16 cellular contexts compared by ENCODE assay signal in genomic region chr12:30837595-30837994, GRCh38.
DNase-seq lines count a peak whose midpoint lies in the region; ATAC-seq and TF ChIP-seq lines count a peak whose summit lies in the region.
"Had no signal": no experiment of that assay in that cellular context is flagged by ENCODE, and none has a peak within 500 bp of the region (broad histone marks: within the 10 kb centered on the region; RNA-seq: fewer than 3 reads in every experiment).

No MANE protein-coding gene starts in this region.

- no peak overlapping the region for H3K4me3 ChIP-seq in GM12875 (ENCODE audit: low read depth, low read length)
- H3K4me3 ChIP-seq in fibroblast of pulmonary artery (replicated peaks; ENCODE audit: low read depth, low read length), result no peak overlapping the region
- H3K4me3 ChIP-seq: SJSA1 had no signal

- POLR2A ChIA-PET in activated CD4-positive, alpha-beta memory T cell treated with anti-CD3 and anti-CD28 coated beads, Interleukin-2, amount 10 ng/mL, durations not matched to agents 7 days and 5 days (lab: Charles Lee), result no interaction called here

- ATAC-seq in stimulated activated effector memory CD8-positive, alpha-beta T cell treated with anti-CD3 and anti-CD28 coated beads, Interleukin-12 subunit alpha, Interleukin-12 subunit beta, amount 100 ng/mL, for 72 hours, result no peak
- no peak for ATAC-seq in GM21390 (IDR thresholded peaks at IDR 0.05; ENCODE audit: unreplicated experiment)

- H3K36me3 Mint-ChIP-seq in stimulated activated effector memory CD8-positive, alpha-beta T cell treated with anti-CD3 and anti-CD28 coated beads, Interleukin-12 subunit alpha, Interleukin-12 subunit beta, amount 100 ng/mL, for 72 hours, result no peaks in the 10 kb centered on the region
- H3K36me3 Mint-ChIP-seq in activated naive CD4-positive, alpha-beta T cell treated with anti-CD3 and anti-CD28 coated beads, Interleukin-2, amount 10 ng/mL, durations not matched to agents 7 days and 5 days, result no peaks in the 10 kb centered on the region
- no peaks in the 10 kb centered on the region for H3K36me3 Mint-ChIP-seq in activated CD4-positive, alpha-beta memory T cell treated with anti-CD3 and anti-CD28 coated beads, Interleukin-2, amount 10 ng/mL, durations not matched to agents 7 days and 5 days (ENCODE audit: low read depth)

- TF ChIP-seq CTCF in 22Rv1 (IDR thresholded peaks at IDR 0.05), result peak; percentile 28
- TF ChIP-seq CTCF in GM12875 (IDR thresholded peaks at IDR 0.05; ENCODE audit: borderline replicate concordance, insufficient read depth, low read depth, low read length), result 0 out of 2 replicates have a peak, but pooled peaks have one; percentile 3
- peak; percentile 6 for TF ChIP-seq CTCF in fibroblast of pulmonary artery (IDR thresholded peaks at IDR 0.05; ENCODE audit: low read length, missing control alignments)

- H3K27me3 Mint-ChIP-seq in activated naive CD4-positive, alpha-beta T cell treated with anti-CD3 and anti-CD28 coated beads, Interleukin-2, amount 10 ng/mL, durations not matched to agents 7 days and 5 days, result peaks cover 15% of the 10 kb centered on the region
- peaks cover 14% of the 10 kb centered on the region for H3K27me3 Mint-ChIP-seq in activated CD4-positive, alpha-beta memory T cell treated with anti-CD3 and anti-CD28 coated beads, Interleukin-2, amount 10 ng/mL, durations not matched to agents 7 days and 5 days

- CTCF ChIA-PET in activated naive CD4-positive, alpha-beta T cell treated with anti-CD3 and anti-CD28 coated beads, Interleukin-2, amount 10 ng/mL, durations not matched to agents 7 days and 5 days (lab: Charles Lee), result no interaction called here
- CTCF ChIA-PET in activated CD4-positive, alpha-beta memory T cell treated with anti-CD3 and anti-CD28 coated beads, Interleukin-2, amount 10 ng/mL, durations not matched to agents 7 days and 5 days (lab: Charles Lee), result interaction anchor here (1.5 kb wide), 1 partner anchor 9 kb away, joined by 3 read pairs; no protein-coding TSS in a partner anchor

- no peaks in the 10 kb centered on the region for H3K9me3 Mint-ChIP-seq in stimulated activated effector memory CD8-positive, alpha-beta T cell treated with anti-CD3 and anti-CD28 coated beads, Interleukin-12 subunit alpha, Interleukin-12 subunit beta, amount 100 ng/mL, for 72 hours
- no peaks in the 10 kb centered on the region for H3K9me3 Mint-ChIP-seq in activated naive CD4-positive, alpha-beta T cell treated with anti-CD3 and anti-CD28 coated beads, Interleukin-2, amount 10 ng/mL, durations not matched to agents 7 days and 5 days
- H3K9me3 Mint-ChIP-seq in activated CD4-positive, alpha-beta memory T cell treated with anti-CD3 and anti-CD28 coated beads, Interleukin-2, amount 10 ng/mL, durations not matched to agents 7 days and 5 days, result no peaks in the 10 kb centered on the region

- no peak overlapping the region for H3K4me3 Mint-ChIP-seq in stimulated activated effector memory CD8-positive, alpha-beta T cell treated with anti-CD3 and anti-CD28 coated beads, Interleukin-12 subunit alpha, Interleukin-12 subunit beta, amount 100 ng/mL, for 72 hours
- no peak overlapping the region for H3K4me3 Mint-ChIP-seq in activated naive CD4-positive, alpha-beta T cell treated with anti-CD3 and anti-CD28 coated beads, Interleukin-2, amount 10 ng/mL, durations not matched to agents 7 days and 5 days
- H3K4me3 Mint-ChIP-seq in activated CD4-positive, alpha-beta memory T cell treated with anti-CD3 and anti-CD28 coated beads, Interleukin-2, amount 10 ng/mL, durations not matched to agents 7 days and 5 days, result no peak overlapping the region

- no peak overlapping the region for H3K27ac ChIP-seq in 22Rv1
- H3K27ac ChIP-seq: RWPE1, SJSA1 had no signal

- in situ Hi-C loops in SK-MEL-5 (cut with HindIII; ENCODE audit: low pct_unique_long_range_greater_than_20kb, low sequenced_read_pairs), result no loop called here

- no peaks in the 10 kb centered on the region for H3K4me1 Mint-ChIP-seq in stimulated activated effector memory CD8-positive, alpha-beta T cell treated with anti-CD3 and anti-CD28 coated beads, Interleukin-12 subunit alpha, Interleukin-12 subunit beta, amount 100 ng/mL, for 72 hours
- no peaks in the 10 kb centered on the region for H3K4me1 Mint-ChIP-seq in activated naive CD4-positive, alpha-beta T cell treated with anti-CD3 and anti-CD28 coated beads, Interleukin-2, amount 10 ng/mL, durations not matched to agents 7 days and 5 days
- no peaks in the 10 kb centered on the region for H3K4me1 Mint-ChIP-seq in activated CD4-positive, alpha-beta memory T cell treated with anti-CD3 and anti-CD28 coated beads, Interleukin-2, amount 10 ng/mL, durations not matched to agents 7 days and 5 days

- no peak overlapping the region for H3K27ac Mint-ChIP-seq in stimulated activated effector memory CD8-positive, alpha-beta T cell treated with anti-CD3 and anti-CD28 coated beads, Interleukin-12 subunit alpha, Interleukin-12 subunit beta, amount 100 ng/mL, for 72 hours
- H3K27ac Mint-ChIP-seq in activated naive CD4-positive, alpha-beta T cell treated with anti-CD3 and anti-CD28 coated beads, Interleukin-2, amount 10 ng/mL, durations not matched to agents 7 days and 5 days, result no peak overlapping the region
- no peak overlapping the region for H3K27ac Mint-ChIP-seq in activated CD4-positive, alpha-beta memory T cell treated with anti-CD3 and anti-CD28 coated beads, Interleukin-2, amount 10 ng/mL, durations not matched to agents 7 days and 5 days

- DNase-seq in SK-MEL-5 (ENCODE audit: low read depth, low spot score) (peak; percentile 30), fibroblast of pulmonary artery (ENCODE audit: low read depth) (no peak)
- DNase-seq in stimulated activated effector memory CD8-positive, alpha-beta T cell treated with anti-CD3 and anti-CD28 coated beads, Interleukin-12 subunit alpha, Interleukin-12 subunit beta, amount 100 ng/mL, for 72 hours (ENCODE audit: low spot score in 2 of 2), result no peak
- DNase-seq in activated naive CD4-positive, alpha-beta T cell treated with anti-CD3 and anti-CD28 coated beads, Interleukin-2, amount 10 ng/mL, durations not matched to agents 7 days and 5 days, result no peak
- no peak for DNase-seq in activated CD4-positive, alpha-beta memory T cell treated with anti-CD3 and anti-CD28 coated beads, Interleukin-2, amount 10 ng/mL, durations not matched to agents 7 days and 5 days
- DNase-seq: DMS79; NCI-H1417; NCI-H187 treated with DMSO at 0.1 percent for 48 hours; NCI-H345; NCI-H526; NK-92 treated with Interleukin-12 subunit alpha and Interleukin-12 subunit beta, amount 100 ng/mL, for 24 hours had no signal
